13 cellular contexts compared by ENCODE assay signal in genomic region chr22:40418366-40419201, GRCh38. TPM values are rescaled to one million over a fixed set of nuclear protein-coding genes. Genes with fewer than 3 reads are reported as not detected.
DNase-seq lines count a peak whose midpoint lies in the region; ATAC-seq, FAIRE-seq and TF ChIP-seq lines count a peak whose summit lies in the region.
"Had no signal": no experiment of that assay in that cellular context is flagged by ENCODE, and none has a peak within 500 bp of the region (broad histone marks: within the 10 kb centered on the region; RNA-seq: fewer than 3 reads in every experiment).

No MANE protein-coding gene starts in this region.

- no CpG with 5 or more reads among the region's 42 CpGs for WGBS in SK-N-SH (ENCODE audit: low lambda C conversion rate)

- no peaks in the 10 kb centered on the region for H3K9me2 ChIP-seq in SK-N-SH

- peak overlapping the region; percentile 49 for H3K27ac Mint-ChIP-seq in CD4-positive, alpha-beta T cell
- no peak overlapping the region for H3K27ac Mint-ChIP-seq in activated CD8-positive, alpha-beta T cell treated with anti-CD3 and anti-CD28 coated beads for 36 hours

- H3K27me3 ChIP-seq in CD4-positive, alpha-beta T cell (ENCODE audit: control insufficient read depth, insufficient read depth, low read length), result no peaks in the 10 kb centered on the region
- no peaks in the 10 kb centered on the region for H3K27me3 ChIP-seq in SK-N-SH (ENCODE audit: insufficient read depth)

- no peak for DNase-seq in CD4-positive, alpha-beta T cell
- DNase-seq in NCI-H1105 (lab: John Stamatoyannopoulos, UW), result peak; percentile 87
- DNase-seq in activated CD8-positive, alpha-beta T cell treated with anti-CD3 and anti-CD28 coated beads for 36 hours, result peak; percentile 69
- peak; percentile 89 for DNase-seq in kidney
- DNase-seq in cortex of kidney (lab: John Stamatoyannopoulos, UW), result no peak
- no peak for DNase-seq in NCI-H146 (lab: John Stamatoyannopoulos, UW)
- DNase-seq in SK-N-SH, result no peak
- DNase-seq: activated CD4-positive, CD25-positive, alpha-beta regulatory T cell; stimulated activated CD4-positive, alpha-beta T cell treated with anti-CD3 and anti-CD28 coated beads, Interleukin-1b, Interleukin-23, amount 100 ng/mL, for 48 hours had no signal

- POLR2A ChIA-PET in CD4-positive, alpha-beta T cell (lab: Charles Lee), result interaction anchor here (1.6 kb wide), 1 partner anchor 33 kb away, joined by 6 read pairs; no protein-coding TSS in a partner anchor
- POLR2A ChIA-PET in activated CD8-positive, alpha-beta T cell treated with anti-CD3 and anti-CD28 coated beads for 36 hours (lab: Charles Lee), result interaction anchor here (0.6 to 4.2 kb wide), 2 partner anchors 12 to 1029 kb away, joined by 4 to 21 read pairs; no protein-coding TSS in a partner anchor
- POLR2A ChIA-PET in SK-N-SH (lab: Yijun Ruan, JAX), result no interaction called here

- H3K9me3 ChIP-seq in CD4-positive, alpha-beta T cell (ENCODE audit: control insufficient read depth, low read length), result no peaks in the 10 kb centered on the region
- no peaks in the 10 kb centered on the region for H3K9me3 ChIP-seq in kidney (ENCODE audit: control insufficient read depth in 1 of 2, low read length in 2 of 2)
- H3K9me3 ChIP-seq in SK-N-SH, result no peaks in the 10 kb centered on the region
- H3K9me3 ChIP-seq: thoracic aorta had no signal

- H3K4me3 Mint-ChIP-seq in CD4-positive, alpha-beta T cell, result no peak overlapping the region
- no peak overlapping the region for H3K4me3 Mint-ChIP-seq in activated CD8-positive, alpha-beta T cell treated with anti-CD3 and anti-CD28 coated beads for 36 hours

- peaks cover 85% of the 10 kb centered on the region for H3K36me3 Mint-ChIP-seq in CD4-positive, alpha-beta T cell (ENCODE audit: low read depth)
- H3K36me3 Mint-ChIP-seq in activated CD8-positive, alpha-beta T cell treated with anti-CD3 and anti-CD28 coated beads for 36 hours (ENCODE audit: low read depth), result peaks cover 34% of the 10 kb centered on the region

- peak overlapping the region; percentile 43 for H3K27ac ChIP-seq in CD4-positive, alpha-beta T cell (ENCODE audit: low read depth, low read length)
- no peak overlapping the region for H3K27ac ChIP-seq in kidney (ENCODE audit: low read depth in 2 of 2, low read length in 2 of 2)
- H3K27ac ChIP-seq in SK-N-SH (ENCODE audit: low read depth in 2 of 2, low read length in 1 of 2), result no peak overlapping the region
- H3K27ac ChIP-seq: thoracic aorta had no signal

- H3F3A ChIP-seq in SK-N-SH (replicated peaks; ENCODE audit: insufficient read depth), result no peaks in the 10 kb centered on the region

- H3K4me3 ChIP-seq in kidney (ENCODE audit: low read length in 2 of 2) (no peak overlapping the region), SK-N-SH (ENCODE audit: low read depth in 2 of 2, low read length in 1 of 2) (no peak overlapping the region)
- H3K4me3 ChIP-seq: thoracic aorta had no signal

- intact Hi-C loops in CD4-positive, alpha-beta T cell (cut with DNase I, micrococcal nuclease), result no loop called here
- intact Hi-C loops in activated CD8-positive, alpha-beta T cell treated with anti-CD3 and anti-CD28 coated beads for 36 hours (cut with micrococcal nuclease), result no loop called here
- intact Hi-C loops in kidney (cut with DNase I), result no loop called here

- TF ChIP-seq EP300 in SK-N-SH (IDR thresholded peaks at IDR 0.05; ENCODE audit: borderline replicate concordance in 1 of 2, low read depth in 1 of 2, low read length in 1 of 2), result no peak

- H3K4me1 ChIP-seq in kidney (ENCODE audit: control insufficient read depth in 1 of 2, insufficient read depth in 1 of 2, low read depth in 1 of 2, low read length in 2 of 2), result peaks cover 0 to 12% of the 10 kb centered on the region in 2 donors
- peaks cover 0 to 18% of the 10 kb centered on the region in 2 experiments; a peak in 1 of 4 replicates for H3K4me1 ChIP-seq in SK-N-SH (ENCODE audit: control insufficient read depth in 1 of 2, insufficient read depth in 2 of 2, low read depth in 1 of 2, low read length in 1 of 2)

- CTCF ChIA-PET in CD4-positive, alpha-beta T cell (lab: Charles Lee), result no interaction called here
- CTCF ChIA-PET in activated CD8-positive, alpha-beta T cell treated with anti-CD3 and anti-CD28 coated beads for 36 hours (lab: Charles Lee), result interaction anchor here (0.6 to 3.8 kb wide), 4 partner anchors 18 to 228 kb away, joined by 3 to 16 read pairs (median 4); no protein-coding TSS in a partner anchor
- CTCF ChIA-PET in SK-N-SH (lab: Yijun Ruan, JAX), result interaction anchor here (1.0 to 1.7 kb wide), 3 partner anchors 18 to 227 kb away, joined by 3 to 7 read pairs (median 4); no protein-coding TSS in a partner anchor

- H4K20me1 ChIP-seq in SK-N-SH (ENCODE audit: insufficient read depth), result no peaks in the 10 kb centered on the region

- no peak overlapping the region for H3K9ac ChIP-seq in kidney (ENCODE audit: low read length in 2 of 2)
- no peak overlapping the region for H3K9ac ChIP-seq in SK-N-SH

- ATAC-seq in CD4-positive, alpha-beta T cell (ENCODE audit: poor library complexity), result peak; percentile 39
- ATAC-seq in activated CD8-positive, alpha-beta T cell treated with anti-CD3 and anti-CD28 coated beads for 36 hours, result peak; percentile 80
- no peak for ATAC-seq in HG02610 (IDR thresholded peaks at IDR 0.05; ENCODE audit: unreplicated experiment)
- ATAC-seq: activated naive CD4-positive, alpha-beta T cell treated with anti-CD3 and anti-CD28 coated beads, Interleukin-2, amount 50 U/mL, for 72 hours; Panc1 had no signal

- H3K4me1 Mint-ChIP-seq in CD4-positive, alpha-beta T cell (ENCODE audit: low read depth), result peaks cover 41% of the 10 kb centered on the region
- H3K4me1 Mint-ChIP-seq in activated CD8-positive, alpha-beta T cell treated with anti-CD3 and anti-CD28 coated beads for 36 hours (ENCODE audit: low read depth), result peaks cover 34% of the 10 kb centered on the region

- no peaks in the 10 kb centered on the region for H3K79me2 ChIP-seq in SK-N-SH (ENCODE audit: insufficient read depth)

- H3K9me3 Mint-ChIP-seq in CD4-positive, alpha-beta T cell, result no peaks in the 10 kb centered on the region
- no peaks in the 10 kb centered on the region for H3K9me3 Mint-ChIP-seq in activated CD8-positive, alpha-beta T cell treated with anti-CD3 and anti-CD28 coated beads for 36 hours
- H3K9me3 Mint-ChIP-seq: activated naive CD4-positive, alpha-beta T cell treated with anti-CD3 and anti-CD28 coated beads, Interleukin-2, amount 50 U/mL, for 72 hours had no signal

- H3K36me3 ChIP-seq in kidney (ENCODE audit: control insufficient read depth in 1 of 2, insufficient read depth in 2 of 2, low read length in 2 of 2) (peaks cover 11 to 14% of the 10 kb centered on the region in 2 donors), SK-N-SH (replicated peaks in 1 of 2; ENCODE audit: control insufficient read depth in 1 of 2, insufficient read depth in 2 of 2, low read length in 1 of 2) (peaks cover 0 to 33% of the 10 kb centered on the region in 2 experiments)

- no peak for TF ChIP-seq RAD21 in SK-N-SH (IDR thresholded peaks at IDR 0.05; ENCODE audit: low read length)

- TF ChIP-seq CTCF in CD4-positive, alpha-beta T cell (IDR thresholded peaks at IDR 0.05), result no peak
- no peak for TF ChIP-seq CTCF in activated CD8-positive, alpha-beta T cell treated with anti-CD3 and anti-CD28 coated beads for 36 hours (IDR thresholded peaks at IDR 0.05)
- TF ChIP-seq CTCF in kidney (IDR thresholded peaks at IDR 0.05; ENCODE audit: borderline replicate concordance, extremely low read depth, insufficient read depth) (no peak), SK-N-SH (IDR thresholded peaks at IDR 0.05) (no peak)

- no peak overlapping the region for H3K4me2 ChIP-seq in SK-N-SH

- H2AFZ ChIP-seq in SK-N-SH (ENCODE audit: low read depth), result no peak overlapping the region

- no peak for FAIRE-seq in kidney (lab: Jason Lieb, UNC)

- H3K27me3 Mint-ChIP-seq in CD4-positive, alpha-beta T cell, result no peaks in the 10 kb centered on the region
- no peaks in the 10 kb centered on the region for H3K27me3 Mint-ChIP-seq in activated CD8-positive, alpha-beta T cell treated with anti-CD3 and anti-CD28 coated beads for 36 hours

TF ChIP-seq in SK-N-SH, 30 proteins besides CTCF, POLR2A, EP300 and RAD21:
- TF ChIP-seq MXI1 (IDR thresholded peaks at IDR 0.05; ENCODE audit: low read depth, low read length), result no peak

RNA-seq across cellular contexts. Expression of gene SGSM3, which starts 48.2 kb away (rescaled TPM):
- 10 to 100 TPM; 87.9 to 89.9 TPM for total RNA-seq in CD4-positive, alpha-beta T cell
- total RNA-seq in activated CD8-positive, alpha-beta T cell treated with anti-CD3 and anti-CD28 coated beads for 36 hours, result 10 to 100 TPM; 60.2 to 64.3 TPM
- total RNA-seq in kidney, result 56.4 TPM
- polyA plus RNA-seq in kidney (ENCODE audit: insufficient read depth, low read depth, low replicate concordance), result 52.2 TPM
- polyA plus RNA-seq in SK-N-SH (2012; rRNA removed), result 42.3 and 46.4 TPM in 2 replicates
- 8.3 and 13.8 TPM in 2 replicates for polyA plus RNA-seq in SK-N-SH (2012; cell fraction: cytosol; rRNA removed)
- 268 and 294 TPM in 2 replicates for polyA plus RNA-seq in SK-N-SH (2012; cell fraction: nucleus; rRNA removed)

Comparison
In these comparisons a context has a peak if more than half of its experiments do, and no peak if none do; other contexts are left out.
1. DNase-seq: peak in NCI-H1105 (single experiment), activated CD8-positive, alpha-beta T cell treated with anti-CD3 and anti-CD28 coated beads for 36 hours (single experiment) and kidney (single experiment); none in CD4-positive, alpha-beta T cell (0 of 10), cortex of kidney (single experiment), NCI-H146 (single experiment) and SK-N-SH (single experiment).